31 cellular contexts compared by ENCODE assay signal in the genomic region with DNA sequence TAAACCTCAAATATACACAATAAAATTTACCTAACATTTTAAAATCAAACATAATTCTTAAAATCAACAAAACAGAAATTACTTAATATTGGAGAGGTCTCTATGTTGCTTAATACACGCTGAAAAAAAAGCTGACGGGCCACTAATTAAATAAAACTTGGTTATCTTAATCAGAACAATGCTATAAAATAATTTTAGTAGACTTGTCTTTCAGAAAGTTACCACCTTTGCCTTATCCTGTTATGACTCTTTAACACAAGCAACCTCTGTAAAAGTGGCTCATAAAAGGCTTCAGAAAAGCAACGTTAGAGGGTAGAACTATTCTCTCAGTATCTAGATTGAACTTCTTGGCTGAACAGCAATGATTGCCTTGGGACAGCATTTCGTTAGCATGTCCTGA.
A peak's percentile ranks its signal among the peaks of the same experiment; 100 is the strongest.
DNase-seq lines count a peak whose midpoint lies in the region; ATAC-seq and TF ChIP-seq lines count a peak whose summit lies in the region.
"Had no signal": no experiment of that assay in that cellular context is flagged by ENCODE, and none has a peak within 500 bp of the region (broad histone marks: within the 10 kb centered on the region; RNA-seq: fewer than 3 reads in every experiment).

No MANE protein-coding gene starts in this region.

- ATAC-seq in PC-3 (peak; percentile 29; the same call in 1 of the 2 replicates), left colon (peak; percentile 23)
- ATAC-seq: A549; CD8-positive, alpha-beta T cell had no signal

- intact Hi-C loops in PC-3 (cut with micrococcal nuclease) (no loop called here), left colon (cut with DNase I, micrococcal nuclease) (no loop called here)

- no peak overlapping the region for H2AFZ ChIP-seq in PC-3 (ENCODE audit: low read length)

- no peak overlapping the region for H3K9ac ChIP-seq in PC-3 (ENCODE audit: low read length)
- H3K9ac ChIP-seq: BLaER1; BLaER1 treated with 17β-estradiol and CSF1 and Interleukin-3, amounts not matched to agents 10 nM and 100 nM had no signal

- POLR2A ChIA-PET in PC-3 (lab: Charles Lee; ENCODE audit: unreplicated experiment) = no interaction called here

- H3K9me3 ChIP-seq in PC-3 (ENCODE audit: low read length) = no peaks in the 10 kb centered on the region
- H3K9me3 ChIP-seq: A549; BE2C; BLaER1; BLaER1 treated with 17β-estradiol and CSF1 and Interleukin-3, amounts not matched to agents 10 nM and 100 nM; Caco-2 had no signal

- H3K36me3 ChIP-seq in PC-3 (ENCODE audit: low read depth, low read length) = no peaks in the 10 kb centered on the region
- H3K36me3 ChIP-seq: BE2C; BLaER1; BLaER1 treated with 17β-estradiol and CSF1 and Interleukin-3, amounts not matched to agents 10 nM and 100 nM had no signal

- H3K27ac ChIP-seq in PC-3 (ENCODE audit: low read length) = no peak overlapping the region
- H3K27ac ChIP-seq: 22Rv1; A549; BLaER1; BLaER1 treated with 17β-estradiol and CSF1 and Interleukin-3, amounts not matched to agents 10 nM and 100 nM; C4-2B had no signal

- TF ChIP-seq CTCF in LNCaP clone FGC (IDR thresholded peaks at IDR 0.05; ENCODE audit: control insufficient read depth, extremely low read depth, insufficient read depth) (no peak), PC-3 (conservative IDR thresholded peaks at IDR 0.05; ENCODE audit: low read depth, low read length) (no peak)

- BruUV-seq in PC-3 (replicated peaks; lab: Mats Ljungman, UMichigan) = no TSS peak

- H3K4me3 ChIP-seq in LNCaP clone FGC (ENCODE audit: low read depth, low read length) = no peak overlapping the region
- H3K4me3 ChIP-seq in PC-3 (ENCODE audit: low read length) = no peak overlapping the region
- H3K4me3 ChIP-seq: A549; BLaER1; BLaER1 treated with 17β-estradiol and CSF1 and Interleukin-3, amounts not matched to agents 10 nM and 100 nM had no signal

- no peaks in the 10 kb centered on the region for H3F3A ChIP-seq in PC-3 (ENCODE audit: low read length, unreplicated experiment)

- H3K4me1 ChIP-seq in PC-3 (ENCODE audit: insufficient read depth, low read length) = no peaks in the 10 kb centered on the region
- H3K4me1 ChIP-seq: A549; BE2C; BLaER1; BLaER1 treated with 17β-estradiol and CSF1 and Interleukin-3, amounts not matched to agents 10 nM and 100 nM; Caco-2 had no signal

- H4K20me1 ChIP-seq in PC-3 (ENCODE audit: low read length) = no peaks in the 10 kb centered on the region
- H4K20me1 ChIP-seq: BLaER1; BLaER1 treated with 17β-estradiol and CSF1 and Interleukin-3, amounts not matched to agents 10 nM and 100 nM had no signal

- H3K4me2 ChIP-seq in PC-3 (ENCODE audit: low read length) = no peak overlapping the region
- H3K4me2 ChIP-seq: A549; BLaER1; BLaER1 treated with 17β-estradiol and CSF1 and Interleukin-3, amounts not matched to agents 10 nM and 100 nM had no signal

- H3K27me3 ChIP-seq in PC-3 (ENCODE audit: low read length) = no peaks in the 10 kb centered on the region
- H3K27me3 ChIP-seq: BE2C; BLaER1; BLaER1 treated with 17β-estradiol and CSF1 and Interleukin-3, amounts not matched to agents 10 nM and 100 nM had no signal

- no peaks in the 10 kb centered on the region for H3K79me2 ChIP-seq in PC-3 (ENCODE audit: low read length)

- CTCF ChIA-PET in PC-3 (lab: Charles Lee) = no interaction called here

- H3K9me2 ChIP-seq in PC-3 (replicated peaks; ENCODE audit: low read length) = no peaks in the 10 kb centered on the region

- peak; percentile 90 for DNase-seq in LNCaP clone FGC (ENCODE audit: low read depth)
- no peak for DNase-seq in PC-3
- DNase-seq in left colon = no peak
- no peak for DNase-seq in ureter (ENCODE audit: low spot score)
- no peak for DNase-seq in NK-92 (lab: John Stamatoyannopoulos, UW; ENCODE audit: unreplicated experiment)
- DNase-seq in SKM-1 (lab: John Stamatoyannopoulos, UW; ENCODE audit: unreplicated experiment) = no peak
- DNase-seq: 8988T; ACHN; AML-193; BE2C; C1 segment of cervical spinal cord; Caco-2; Calu3; CD4-positive, alpha-beta memory T cell; CD4-positive, alpha-beta T cell; CD4-positive, CD25-positive, alpha-beta regulatory T cell; CD8-positive, alpha-beta memory T cell; CD8-positive, alpha-beta T cell; COR-L47; DMS 273 treated with DMSO at 0.1 percent for 48 hours; DMS153; DMS53; DMS79; DMS79 treated with DMSO at 0.1 percent for 48 hours; DND-41; EL had no signal
